ENCODE assay signal across 14 cellular contexts in genomic region chr17:80526116-80526910, GRCh38. TPM values are rescaled to one million over a fixed set of nuclear protein-coding genes. Genes with fewer than 3 reads are reported as not detected.
DNase-seq lines count a peak whose midpoint lies in the region; ATAC-seq, FAIRE-seq and TF ChIP-seq lines count a peak whose summit lies in the region.
"Had no signal": no experiment of that assay in that cellular context is flagged by ENCODE, and none has a peak within 500 bp of the region (broad histone marks: within the 10 kb centered on the region; RNA-seq: fewer than 3 reads in every experiment).

No MANE protein-coding gene starts in this region.

- TF ChIP-seq CTCF in A549 (IDR thresholded peaks at IDR 0.05), result no peak

- POLR2A ChIA-PET in A549 (lab: Yijun Ruan, JAX), result no interaction called here

- whole genome bisulfite sequencing in A549 (ENCODE audit: missing lambda C conversion rate), result 78% methylated on average over 27 of the region's 28 CpGs

- H3K4me2 ChIP-seq in A549, result peak overlapping the region; percentile 35; the same call in 1 of the 3 replicates

- H3K9ac ChIP-seq in NT2/D1 (ENCODE audit: insufficient read length, low read depth) (peak overlapping the region; percentile 12), iPS-18a (ENCODE audit: low read length) (no peak overlapping the region)

- CTCF ChIA-PET in A549 (lab: Yijun Ruan, JAX), result interaction anchor here (1.0 to 1.7 kb wide), 5 partner anchors 10 to 49 kb away, joined by 3 to 8 read pairs (median 3); partner anchors contain the start of gene NPTX1

- H3K4me1 ChIP-seq in A549 (peaks cover 15% of the 10 kb centered on the region), NT2/D1 (ENCODE audit: insufficient read depth, insufficient read length) (peaks cover 11% of the 10 kb centered on the region), iPS-18a (ENCODE audit: control insufficient read depth, low read depth, low read length) (peaks cover 7% of the 10 kb centered on the region)

- ATAC-seq in A549 (no peak), HG03108 (IDR thresholded peaks at IDR 0.05; ENCODE audit: unreplicated experiment) (no peak), HG03354 (IDR thresholded peaks at IDR 0.05; ENCODE audit: poor library complexity, severe bottlenecking, unreplicated experiment) (no peak)

- H3K9me3 ChIP-seq in A549 (no peaks in the 10 kb centered on the region), NT2/D1 (ENCODE audit: insufficient read depth, low read length) (peaks cover 4% of the 10 kb centered on the region; the same call in 1 of the 2 replicates), iPS-18a (ENCODE audit: control insufficient read depth, low read depth, low read length) (no peaks in the 10 kb centered on the region)
- H3K9me3 ChIP-seq: SJSA1 had no signal

- FAIRE-seq in A549 (lab: Jason Lieb, UNC), result no peak
- FAIRE-seq: D721Med had no signal

- no peak for TF ChIP-seq EP300 in A549 (IDR thresholded peaks at IDR 0.05)

- TF ChIP-seq RAD21 in A549 (conservative IDR thresholded peaks at IDR 0.05 in 1 of 2, IDR thresholded peaks at IDR 0.05 in 1 of 2), result no peak

- H3K36me3 ChIP-seq in H7 (replicated peaks; ENCODE audit: control insufficient read depth, insufficient read depth, low read length), result no peaks in the 10 kb centered on the region
- no peaks in the 10 kb centered on the region for H3K36me3 ChIP-seq in NT2/D1 (ENCODE audit: insufficient read depth, insufficient read length, low read length)
- H3K36me3 ChIP-seq in iPS-18a (ENCODE audit: control insufficient read depth, low read depth, low read length), result no peaks in the 10 kb centered on the region
- H3K36me3 ChIP-seq: SJSA1 had no signal

- H3K4me3 ChIP-seq in A549 (no peak overlapping the region), H7 (ENCODE audit: insufficient read depth, low read depth, low read length) (no peak overlapping the region), NT2/D1 (ENCODE audit: insufficient read length, low read depth) (no peak overlapping the region), iPS-18a (ENCODE audit: low read length) (peak overlapping the region; percentile 1)
- H3K4me3 ChIP-seq: SJSA1 had no signal

- H3K27me3 ChIP-seq in H7 (ENCODE audit: control insufficient read depth, insufficient read depth, low read length) (no peaks in the 10 kb centered on the region; the same call in 1 of the 2 replicates), NT2/D1 (ENCODE audit: insufficient read depth, insufficient read length) (no peaks in the 10 kb centered on the region), iPS-18a (ENCODE audit: control insufficient read depth, insufficient read depth, low read length) (no peaks in the 10 kb centered on the region)
- H3K27me3 ChIP-seq: SJSA1 had no signal

- peak overlapping the region in 1 of 2 experiments; percentile 65; a peak in 2 of 6 replicates for H3K27ac ChIP-seq in A549
- no peak overlapping the region for H3K27ac ChIP-seq in iPS-18a (ENCODE audit: low read length)
- H3K27ac ChIP-seq: SJSA1 had no signal

- TF ChIP-seq POLR2A in A549 (IDR thresholded peaks at IDR 0.05; ENCODE audit: low read length), result no peak

- DNase-seq in A549 (ENCODE audit: low read depth in 1 of 2, low spot score in 1 of 2), result no peak
- DNase-seq in H7, result peak; percentile 86
- no peak for DNase-seq in NT2/D1 (ENCODE audit: low read depth, low spot score)
- no peak for DNase-seq in GDM1 (lab: John Stamatoyannopoulos, UW)
- no peak for DNase-seq in NCI-H82 (lab: John Stamatoyannopoulos, UW)
- DNase-seq: ACHN; CD4-positive, alpha-beta T cell; DND-41; NCI-H1436 treated with DMSO at 0.1 percent for 48 hours had no signal

TF ChIP-seq in A549, 52 proteins besides CTCF, POLR2A, EP300 and RAD21:
- no peak for TF ChIP-seq HOXB13 (CRISPR knock-in tag; IDR thresholded peaks at IDR 0.05; ENCODE audit: low read depth)
- TF ChIP-seq HMGXB4 (CRISPR knock-in tag; IDR thresholded peaks at IDR 0.05; ENCODE audit: borderline replicate concordance), result no peak
- TF ChIP-seq PHF8 (IDR thresholded peaks at IDR 0.05; ENCODE audit: borderline replicate concordance, low read depth), result no peak
- no peak for TF ChIP-seq RCOR1 (IDR thresholded peaks at IDR 0.05; ENCODE audit: low read depth, low read length)
- no peak for TF ChIP-seq CHD2 (IDR thresholded peaks at IDR 0.05; ENCODE audit: low read length, partially characterized antibody)
- no peak for TF ChIP-seq ESRRA (IDR thresholded peaks at IDR 0.05; ENCODE audit: borderline replicate concordance, low read length)
- no peak for TF ChIP-seq SMC3 (IDR thresholded peaks at IDR 0.05)
- no peak for TF ChIP-seq MAX (IDR thresholded peaks at IDR 0.05)
- TF ChIP-seq ZNF302 (CRISPR knock-in tag; IDR thresholded peaks at IDR 0.05), result no peak
TF ChIP-seq in A549: peak in this region for 0.

RNA-seq across cellular contexts. Expression of gene RPTOR, which starts 18.3 kb away (rescaled TPM):
- polyA plus RNA-seq in A549 (2011; rRNA removed) (10.8 and 11.1 TPM in 2 replicates), A549 (2017; fragmentation: RNase III; extraction: RNeasy Plus Mini Kit Qiagen cat#74134 plus additional on column Dnase treatment) (27.1 to 27.9 TPM (median 27.1 TPM) in 3 replicates)
- polyA plus RNA-seq in A549 (2012; cell fraction: cytosol; rRNA removed), result 18.0 and 19.3 TPM in 2 replicates
- polyA plus RNA-seq in A549 (2012; cell fraction: nucleus; rRNA removed), result 47.9 and 53.7 TPM in 2 replicates
- 30.9 and 48.0 TPM in 2 replicates for polyA minus RNA-seq in A549 (2011; rRNA and poly(A)+ RNA removed)
- 20.9 TPM in 2 replicates for total RNA-seq in H7 (2014; rRNA removed; shearing (Covaris generic))

RNA-seq across cellular contexts. Expression of gene NPTX1, which starts 49.9 kb away (rescaled TPM):
- polyA plus RNA-seq in A549 (2011; rRNA removed) (43.6 and 43.9 TPM in 2 replicates), A549 (2017; fragmentation: RNase III; extraction: RNeasy Plus Mini Kit Qiagen cat#74134 plus additional on column Dnase treatment) (84.8 to 109 TPM (median 104 TPM) in 3 replicates)
- 77.7 and 130 TPM in 2 replicates for polyA plus RNA-seq in A549 (2012; cell fraction: cytosol; rRNA removed)
- 180 and 184 TPM in 2 replicates for polyA plus RNA-seq in A549 (2012; cell fraction: nucleus; rRNA removed)
- polyA minus RNA-seq in A549 (2011; rRNA and poly(A)+ RNA removed), result 54.9 and 66.2 TPM in 2 replicates
- 1.6 and 4.2 TPM in 2 replicates for total RNA-seq in H7 (2014; rRNA removed; shearing (Covaris generic))
